24 cellular contexts compared by ENCODE assay signal in genomic region chr20:515696-516095, GRCh38.
"Had no signal": no experiment of that assay in that cellular context is flagged by ENCODE, and none has a peak within 500 bp of the region (broad histone marks: within the 10 kb centered on the region; RNA-seq: fewer than 3 reads in every experiment).

No MANE protein-coding gene starts in this region.

- H3K9ac ChIP-seq: KMS-11 had no signal

- H3K27ac ChIP-seq: HL-60, KMS-11, SJCRH30 had no signal

- H3K4me2 ChIP-seq: KMS-11 had no signal

- H3K4me1 ChIP-seq: SJCRH30 had no signal

- H3K27me3 Mint-ChIP-seq: IgD-negative memory B cell had no signal

- H3K27me3 ChIP-seq: SJCRH30 had no signal

- H3K4me3 ChIP-seq: K562, SJCRH30 had no signal

- FAIRE-seq: HTR-8/SVneo, K562, RCC 7860 had no signal

- ATAC-seq: SK-N-SH treated with all-trans-retinoic acid at 6 μM for 48 hours had no signal

- H3K9me3 Mint-ChIP-seq: IgD-negative memory B cell had no signal

- H3K4me3 Mint-ChIP-seq: IgD-negative memory B cell had no signal

- DNase-seq: Kasumi-1, MM.1S, NCI-H1092 treated with DMSO at 0.1 percent for 48 hours, NCI-H1436, NCI-H187, NCI-H2029, NCI-H2081 treated with DMSO at 0.1 percent for 48 hours, NCI-H2171, NCI-H226, NCI-H446, NCI-H510A, NCI-H524 treated with DMSO at 0.1 percent for 48 hours, NCI-H69, NCI-H774, Right ventricle myocardium superior, RPMI8226, SJCRH30 had no signal
